Comparison of ENCODE assay signal across 9 cellular contexts in genomic region chr5:23977996-23978395, GRCh38.
DNase-seq lines count a peak whose midpoint lies in the region; ATAC-seq and TF ChIP-seq lines count a peak whose summit lies in the region.
"Had no signal": no experiment of that assay in that cellular context is flagged by ENCODE, and none has a peak within 500 bp of the region (broad histone marks: within the 10 kb centered on the region; RNA-seq: fewer than 3 reads in every experiment).

No MANE protein-coding gene starts in this region.

- no peak overlapping the region for H3K27ac Mint-ChIP-seq in activated CD4-positive, alpha-beta memory T cell treated with anti-CD3 and anti-CD28 coated beads for 36 hours
- H3K27ac Mint-ChIP-seq in activated CD4-positive, alpha-beta memory T cell treated with anti-CD3 and anti-CD28 coated beads, Interleukin-2, amount 10 ng/mL, durations not matched to agents 7 days and 5 days = no peak overlapping the region
- no peak overlapping the region for H3K27ac Mint-ChIP-seq in neural crest cell (ENCODE audit: unreplicated experiment)

- H3K4me1 ChIP-seq in neuronal stem cell (ENCODE audit: control insufficient read depth in 2 of 2, insufficient read depth in 1 of 2, low read depth in 1 of 2, low read length in 2 of 2) (no peaks in the 10 kb centered on the region), heart left ventricle (no peaks in the 10 kb centered on the region)
- H3K4me1 ChIP-seq: parathyroid adenoma had no signal

- in situ Hi-C loops in KBM-7 (cut with MboI; ENCODE audit: low pct_unique_long_range_greater_than_20kb, low sequenced_read_pairs) = no loop called here
- in situ Hi-C loops in astrocyte of the spinal cord (cut with HindIII; ENCODE audit: low sequenced_read_pairs) = no loop called here

- no peak overlapping the region for H2BK5ac ChIP-seq in neuronal stem cell (ENCODE audit: low read length)

- H3K14ac ChIP-seq in neuronal stem cell (ENCODE audit: low read length) = no peak overlapping the region

- WGBS in neuronal stem cell (ENCODE audit: extremely low coverage in 2 of 2, insufficient read length in 2 of 2, insufficient replicate concordance in 1 of 2), 2 donors = no CpG with 5 or more reads among the region's 4 CpGs
- WGBS in heart left ventricle, 4 donors = 60 to 74% (median 66%) methylated on average over 4 of the region's 4 CpGs

- H3K27ac ChIP-seq in neuronal stem cell (replicated peaks; ENCODE audit: low read length) = no peak overlapping the region
- H3K27ac ChIP-seq in heart left ventricle = no peak overlapping the region
- H3K27ac ChIP-seq: parathyroid adenoma had no signal

- no peak overlapping the region for H3K9ac ChIP-seq in neuronal stem cell (ENCODE audit: low read depth, low read length, poor library complexity)
- H3K9ac ChIP-seq: parathyroid adenoma had no signal

- peak; percentile 10 for DNase-seq in activated CD4-positive, alpha-beta memory T cell treated with anti-CD3 and anti-CD28 coated beads for 36 hours
- no peak for DNase-seq in activated CD4-positive, alpha-beta memory T cell treated with anti-CD3 and anti-CD28 coated beads, Interleukin-2, amount 10 ng/mL, durations not matched to agents 7 days and 5 days
- DNase-seq in KBM-7 (peak; percentile 39), astrocyte of the spinal cord (ENCODE audit: low read depth, low spot score) (no peak), neural crest cell (ENCODE audit: low read depth, low spot score) (no peak), neuronal stem cell (ENCODE audit: low spot score) (no peak), heart left ventricle (no peak)

- no peak overlapping the region for H2AK5ac ChIP-seq in neuronal stem cell (ENCODE audit: low read depth, low read length)

- TF ChIP-seq POLR2A in heart left ventricle (IDR thresholded peaks at IDR 0.05) = no peak

- H3K27me3 Mint-ChIP-seq in activated CD4-positive, alpha-beta memory T cell treated with anti-CD3 and anti-CD28 coated beads for 36 hours = no peaks in the 10 kb centered on the region
- no peaks in the 10 kb centered on the region for H3K27me3 Mint-ChIP-seq in activated CD4-positive, alpha-beta memory T cell treated with anti-CD3 and anti-CD28 coated beads, Interleukin-2, amount 10 ng/mL, durations not matched to agents 7 days and 5 days
- no peaks in the 10 kb centered on the region for H3K27me3 Mint-ChIP-seq in neural crest cell (ENCODE audit: low read depth)

- H2BK120ac ChIP-seq in neuronal stem cell (ENCODE audit: low read depth, low read length) = no peak overlapping the region

- H3K4ac ChIP-seq in neuronal stem cell (ENCODE audit: low read length) = no peak overlapping the region

- H3K4me3 ChIP-seq in astrocyte of the spinal cord (ENCODE audit: low read depth, low read length) (no peak overlapping the region), neuronal stem cell (ENCODE audit: low read length in 2 of 2) (no peak overlapping the region), heart left ventricle (no peak overlapping the region)

- no peak overlapping the region for H3K4me3 Mint-ChIP-seq in activated CD4-positive, alpha-beta memory T cell treated with anti-CD3 and anti-CD28 coated beads for 36 hours
- H3K4me3 Mint-ChIP-seq in activated CD4-positive, alpha-beta memory T cell treated with anti-CD3 and anti-CD28 coated beads, Interleukin-2, amount 10 ng/mL, durations not matched to agents 7 days and 5 days = no peak overlapping the region
- no peak overlapping the region for H3K4me3 Mint-ChIP-seq in neural crest cell

- H4K91ac ChIP-seq in neuronal stem cell (ENCODE audit: low read depth, low read length, poor library complexity) = no peak overlapping the region

- H3K79me1 ChIP-seq in neuronal stem cell (ENCODE audit: low read depth, low read length) = no peaks in the 10 kb centered on the region

- H4K8ac ChIP-seq in neuronal stem cell (ENCODE audit: low read depth, low read length) = no peak overlapping the region

- H3K9me3 ChIP-seq in neuronal stem cell (replicated peaks in 1 of 2; ENCODE audit: control insufficient read depth in 2 of 2, insufficient read depth in 1 of 2, low read depth in 1 of 2, low read length in 2 of 2) (peaks cover 5% of the 10 kb centered on the region in 2 donors), heart left ventricle (peaks cover 0 to 32% (median 16%) of the 10 kb centered on the region in 12 donors)

- no peaks in the 10 kb centered on the region for H3K36me3 Mint-ChIP-seq in activated CD4-positive, alpha-beta memory T cell treated with anti-CD3 and anti-CD28 coated beads for 36 hours
- no peaks in the 10 kb centered on the region for H3K36me3 Mint-ChIP-seq in activated CD4-positive, alpha-beta memory T cell treated with anti-CD3 and anti-CD28 coated beads, Interleukin-2, amount 10 ng/mL, durations not matched to agents 7 days and 5 days (ENCODE audit: low read depth)
- peaks cover 9% of the 10 kb centered on the region for H3K36me3 Mint-ChIP-seq in neural crest cell (ENCODE audit: low read depth)

- CTCF ChIA-PET in activated CD4-positive, alpha-beta memory T cell treated with anti-CD3 and anti-CD28 coated beads for 36 hours (lab: Charles Lee) = no interaction called here
- CTCF ChIA-PET in activated CD4-positive, alpha-beta memory T cell treated with anti-CD3 and anti-CD28 coated beads, Interleukin-2, amount 10 ng/mL, durations not matched to agents 7 days and 5 days (lab: Charles Lee) = no interaction called here

- no peak overlapping the region for H3K23ac ChIP-seq in neuronal stem cell (ENCODE audit: low read depth, low read length, poor library complexity)

- peak; percentile 16 for TF ChIP-seq CTCF in astrocyte of the spinal cord (IDR thresholded peaks at IDR 0.05; ENCODE audit: low read depth, low read length)
- peak; percentile 52 for TF ChIP-seq CTCF in neural crest cell (conservative IDR thresholded peaks at IDR 0.05)
- TF ChIP-seq CTCF in heart left ventricle (IDR thresholded peaks at IDR 0.05) = peak in 3 of 12 donors; percentile 10 to 18 (median 14)

- H3K36me3 ChIP-seq in neuronal stem cell (replicated peaks in 1 of 2; ENCODE audit: control insufficient read depth in 2 of 2, insufficient read depth in 2 of 2, low read length in 2 of 2) (no peaks in the 10 kb centered on the region), heart left ventricle (no peaks in the 10 kb centered on the region)

- intact Hi-C loops in activated CD4-positive, alpha-beta memory T cell treated with anti-CD3 and anti-CD28 coated beads for 36 hours (cut with micrococcal nuclease) = no loop called here
- intact Hi-C loops in heart left ventricle (cut with DNase I) = no loop called here

- H3K4me1 Mint-ChIP-seq in activated CD4-positive, alpha-beta memory T cell treated with anti-CD3 and anti-CD28 coated beads for 36 hours (ENCODE audit: low read depth) = no peaks in the 10 kb centered on the region
- no peaks in the 10 kb centered on the region for H3K4me1 Mint-ChIP-seq in activated CD4-positive, alpha-beta memory T cell treated with anti-CD3 and anti-CD28 coated beads, Interleukin-2, amount 10 ng/mL, durations not matched to agents 7 days and 5 days
- H3K4me1 Mint-ChIP-seq in neural crest cell = no peaks in the 10 kb centered on the region

- POLR2A ChIA-PET in activated CD4-positive, alpha-beta memory T cell treated with anti-CD3 and anti-CD28 coated beads for 36 hours (lab: Charles Lee) = no interaction called here
- POLR2A ChIA-PET in activated CD4-positive, alpha-beta memory T cell treated with anti-CD3 and anti-CD28 coated beads, Interleukin-2, amount 10 ng/mL, durations not matched to agents 7 days and 5 days (lab: Charles Lee) = no interaction called here

- H3K4me2 ChIP-seq in neuronal stem cell (ENCODE audit: insufficient read depth, low read length, poor library complexity, severe bottlenecking) = no peak overlapping the region

- H3K9me3 Mint-ChIP-seq in activated CD4-positive, alpha-beta memory T cell treated with anti-CD3 and anti-CD28 coated beads for 36 hours = peaks cover 33% of the 10 kb centered on the region
- H3K9me3 Mint-ChIP-seq in activated CD4-positive, alpha-beta memory T cell treated with anti-CD3 and anti-CD28 coated beads, Interleukin-2, amount 10 ng/mL, durations not matched to agents 7 days and 5 days = peaks cover 13% of the 10 kb centered on the region
- peaks cover 15% of the 10 kb centered on the region for H3K9me3 Mint-ChIP-seq in neural crest cell

- no peak overlapping the region for H2AFZ ChIP-seq in neuronal stem cell (ENCODE audit: low read length)
- H2AFZ ChIP-seq: parathyroid adenoma had no signal

- H3K27me3 ChIP-seq in neuronal stem cell (ENCODE audit: control insufficient read depth in 3 of 3, insufficient read depth in 3 of 3, low read depth in 1 of 3, low read length in 3 of 3) (no peaks in the 10 kb centered on the region), heart left ventricle (no peaks in the 10 kb centered on the region)

- H2BK12ac ChIP-seq in neuronal stem cell (ENCODE audit: low read length) = no peak overlapping the region

- ATAC-seq in HG03139 (IDR thresholded peaks at IDR 0.05; ENCODE audit: unreplicated experiment) (no peak), heart left ventricle (no peak)

- no peak overlapping the region for H2BK15ac ChIP-seq in neuronal stem cell (ENCODE audit: low read length)

- H3K18ac ChIP-seq in neuronal stem cell (ENCODE audit: low read length) = no peak overlapping the region

Comparison
In these comparisons a context has a peak if more than half of its experiments do, and no peak if none do; other contexts are left out.
1. DNase-seq: peak in activated CD4-positive, alpha-beta memory T cell treated with anti-CD3 and anti-CD28 coated beads for 36 hours (single experiment) and KBM-7 (single experiment); none in activated CD4-positive, alpha-beta memory T cell treated with anti-CD3 and anti-CD28 coated beads, Interleukin-2, amount 10 ng/mL, durations not matched to agents 7 days and 5 days (single experiment), astrocyte of the spinal cord (single experiment), neural crest cell (single experiment), neuronal stem cell (single experiment) and heart left ventricle (0 of 5).